Comparison of ENCODE assay signal across 8 cellular contexts in the genomic region with DNA sequence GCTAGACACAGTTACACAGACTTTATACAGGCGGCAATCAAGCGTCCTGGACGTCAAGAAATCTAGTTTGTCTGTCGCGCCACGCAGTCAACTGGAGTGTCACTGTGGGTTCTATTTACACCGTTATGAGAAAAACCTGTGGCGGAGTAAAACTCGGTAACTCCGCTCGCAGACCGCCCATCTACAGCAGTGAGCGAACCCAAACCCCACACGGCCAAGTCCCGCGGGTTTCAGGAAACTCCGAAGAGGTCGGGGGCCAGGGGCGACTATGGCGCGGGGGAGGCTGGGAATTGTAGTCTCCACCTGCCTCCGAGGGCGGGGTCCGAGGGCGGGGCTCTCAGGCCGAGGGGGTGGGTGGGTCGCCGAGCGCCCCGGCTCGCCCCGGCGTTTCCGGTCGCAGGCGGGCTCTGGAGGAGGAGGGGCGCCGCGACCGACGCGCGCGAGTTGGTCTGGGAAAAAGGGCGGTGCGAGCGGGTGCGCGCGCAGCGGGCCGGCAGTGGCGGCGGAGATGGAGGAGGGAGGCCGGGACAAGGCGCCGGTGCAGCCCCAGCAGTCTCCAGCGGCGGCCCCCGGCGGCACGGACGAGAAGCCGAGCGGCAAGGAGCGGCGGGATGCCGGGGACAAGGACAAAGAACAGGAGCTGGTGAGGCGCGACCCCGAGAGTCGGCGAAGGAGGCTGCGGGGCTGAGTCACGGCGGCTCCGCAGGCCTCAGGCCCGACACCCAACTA. TPM values are rescaled to one million over a fixed set of nuclear protein-coding genes. Genes with fewer than 3 reads are reported as not detected.
DNase-seq lines count a peak whose midpoint lies in the region; ATAC-seq and TF ChIP-seq lines count a peak whose summit lies in the region.

A gene (plus strand): TSS at position 483 of the 729 bp plus-strand sequence. CDS start 26 bp downstream, at position 509.

- peak within 1 kb of the TSS; percentile 87 for H3K9ac ChIP-seq in muscle layer of colon (ENCODE audit: low read length)

- TF ChIP-seq CTCF in Peyer's patch (IDR thresholded peaks at IDR 0.05): peak in 1 of 6 experiments; percentile 4

- TF ChIP-seq POLR2A in Peyer's patch (IDR thresholded peaks at IDR 0.05): peak; percentile 71 to 77

- H3K4me3 ChIP-seq in Peyer's patch (peak within 1 kb of the TSS; percentile 76 to 95 (median 82)), muscle layer of colon (ENCODE audit: low read depth in 1 of 2, low read length in 2 of 2) (peak within 1 kb of the TSS; percentile 73 to 79)

- H3K9me3 ChIP-seq in KOPT-K1 (ENCODE audit: insufficient read depth, low read length, poor library complexity, severe bottlenecking) (no peaks in the 10 kb centered on the region), Peyer's patch (no peaks in the 10 kb centered on the region), muscle layer of colon (ENCODE audit: low read length) (no peaks in the 10 kb centered on the region)

- H3K27ac ChIP-seq in KOPT-K1 (ENCODE audit: low read depth, low read length, poor library complexity, severe bottlenecking): peak within 1 kb of the TSS; percentile 67
- peak within 1 kb of the TSS; percentile 79 to 85 (median 84) for H3K27ac ChIP-seq in Peyer's patch
- peak within 1 kb of the TSS; percentile 92 for H3K27ac ChIP-seq in muscle layer of colon (ENCODE audit: low read depth, low read length)

- H3K36me3 ChIP-seq in KOPT-K1 (ENCODE audit: insufficient read depth, low read length) (peaks cover 39% of the 10 kb centered on the region), Peyer's patch (peaks cover 0 to 35% (median 0%) of the 10 kb centered on the region in 3 donors), muscle layer of colon (ENCODE audit: insufficient read depth, low read length) (peaks cover 36% of the 10 kb centered on the region)

- ATAC-seq in GM21825 (IDR thresholded peaks at IDR 0.05; ENCODE audit: unreplicated experiment) (peak; percentile 91), esophagus mucosa (peak; percentile 99)

- peaks cover 0 to 15% (median 4%) of the 10 kb centered on the region in 4 donors for H3K4me1 ChIP-seq in Peyer's patch
- H3K4me1 ChIP-seq in muscle layer of colon (ENCODE audit: insufficient read depth, low read length): peaks cover 12% of the 10 kb centered on the region

- DNase-seq in DMS79 treated with DMSO at 0.1 percent for 48 hours (lab: John Stamatoyannopoulos, UW): peak; percentile 95
- peak; percentile 98 to 99 (median 99) for DNase-seq in Peyer's patch
- peak; percentile 98 to 99 for DNase-seq in activated T-cell treated with anti-CD3 and anti-CD28 coated beads, Interleukin-2, amount 50 U/mL, for 48 hours
- peak; percentile 96 to 97 for DNase-seq in stimulated activated CD8-positive, alpha-beta memory T cell treated with anti-CD3 and anti-CD28 coated beads, Interleukin-7, amount 100 ng/mL, for 1 hour (ENCODE audit: low read depth in 2 of 2)

- H3K27me3 ChIP-seq in Peyer's patch (no peaks in the 10 kb centered on the region), muscle layer of colon (ENCODE audit: control insufficient read depth in 1 of 2, insufficient read depth in 2 of 2, low read length in 2 of 2) (no peaks in the 10 kb centered on the region)

RNA-seq across cellular contexts. Expression of the gene that starts here (rescaled TPM):
- total RNA-seq in Peyer's patch (100 to 1,000 TPM; 140 to 198 (median 155) TPM), esophagus mucosa (126 TPM)

Comparison
In these comparisons a context has a peak if more than half of its experiments do, and no peak if none do; other contexts are left out.
1. Peak in every context shown above with its lines: DNase-seq, ATAC-seq, H3K4me3 ChIP-seq and H3K27ac ChIP-seq.